12 cellular contexts compared by ENCODE assay signal in genomic region chr9:89470239-89470638, GRCh38. TPM values are rescaled to one million over a fixed set of nuclear protein-coding genes. Genes with fewer than 3 reads are reported as not detected.
DNase-seq lines count a peak whose midpoint lies in the region; ATAC-seq and TF ChIP-seq lines count a peak whose summit lies in the region.
"Had no signal": no experiment of that assay in that cellular context is flagged by ENCODE, and none has a peak within 500 bp of the region (broad histone marks: within the 10 kb centered on the region; RNA-seq: fewer than 3 reads in every experiment).

No MANE protein-coding gene starts in this region.

- ATAC-seq in central memory CD8-positive, alpha-beta T cell (replicated peaks; ENCODE audit: extremely low read depth, poor library complexity, severe bottlenecking), result no peak
- ATAC-seq: sciatic nerve had no signal

- no peaks in the 10 kb centered on the region for H3K27me3 ChIP-seq in BLaER1
- no peaks in the 10 kb centered on the region for H3K27me3 ChIP-seq in CD4-positive, alpha-beta memory T cell (ENCODE audit: insufficient read depth, low read length)

- no peaks in the 10 kb centered on the region for H3K9me3 ChIP-seq in BLaER1
- H3K9me3 ChIP-seq in CD4-positive, alpha-beta memory T cell (ENCODE audit: control insufficient read depth in 1 of 2, low read length in 2 of 2), result no peaks in the 10 kb centered on the region

- DNase-seq in CD4-positive, alpha-beta memory T cell, result peak in 1 of 5 donors; percentile 45
- DNase-seq in NCI-H748 treated with DMSO at 0.1 percent for 48 hours (lab: John Stamatoyannopoulos, UW), result peak; percentile 7
- DNase-seq in central memory CD8-positive, alpha-beta T cell (ENCODE audit: low spot score in 2 of 2), result no peak
- DNase-seq in HEK293T (ENCODE audit: extremely low spot score), result no peak
- DNase-seq in EL, result no peak
- no peak for DNase-seq in endothelial cell (ENCODE audit: low spot score)
- DNase-seq: activated gamma-delta T cell, erythroblast, NCI-H526 treated with DMSO at 0.1 percent for 48 hours had no signal

- no peaks in the 10 kb centered on the region for H3K9me3 Mint-ChIP-seq in CD4-positive, alpha-beta memory T cell
- no peaks in the 10 kb centered on the region for H3K9me3 Mint-ChIP-seq in central memory CD8-positive, alpha-beta T cell
- H3K9me3 Mint-ChIP-seq in endothelial cell (ENCODE audit: unreplicated experiment), result no peaks in the 10 kb centered on the region

- peaks cover 75% of the 10 kb centered on the region for H3K36me3 ChIP-seq in BLaER1
- peaks cover 14% of the 10 kb centered on the region for H3K36me3 ChIP-seq in CD4-positive, alpha-beta memory T cell (ENCODE audit: insufficient read depth, low read length)

- POLR2A ChIA-PET in CD4-positive, alpha-beta memory T cell (lab: Charles Lee; ENCODE audit: partially characterized antibody), result interaction anchor here (1.0 to 26.8 kb wide), 24 partner anchors 4 to 152 kb away, joined by 3 to 609 read pairs (median 6); partner anchors contain the start of gene SECISBP2
- POLR2A ChIA-PET in HEK293T (lab: Yijun Ruan, JAX), result no interaction called here

- H3K4me3 ChIP-seq in BLaER1, result no peak overlapping the region
- H3K4me3 ChIP-seq in CD4-positive, alpha-beta memory T cell (ENCODE audit: low read length in 2 of 2), result peak overlapping the region; percentile 26 to 53

- H3K9ac ChIP-seq in BLaER1, result no peak overlapping the region

- intact Hi-C loops in CD4-positive, alpha-beta memory T cell (cut with micrococcal nuclease), result loop anchor here (2.0 kb wide), 1 partner anchor 13 kb away; no protein-coding TSS in a partner anchor

- H3K4me3 Mint-ChIP-seq in CD4-positive, alpha-beta memory T cell, result peak overlapping the region; percentile 78 to 93 (median 84)
- H3K4me3 Mint-ChIP-seq in central memory CD8-positive, alpha-beta T cell, result peak overlapping the region; percentile 74
- no peak overlapping the region for H3K4me3 Mint-ChIP-seq in endothelial cell (ENCODE audit: unreplicated experiment)

- H4K20me1 ChIP-seq in BLaER1, result peaks cover 100% of the 10 kb centered on the region

- no peak overlapping the region for H3K27ac ChIP-seq in BLaER1
- H3K27ac ChIP-seq in CD4-positive, alpha-beta memory T cell (ENCODE audit: low read depth, low read length), result peak overlapping the region; percentile 73
- H3K27ac ChIP-seq: VCaP had no signal

- no peak for TF ChIP-seq CTCF in endothelial cell (IDR thresholded peaks at IDR 0.05; ENCODE audit: unreplicated experiment)

- no peaks in the 10 kb centered on the region for H3K27me3 Mint-ChIP-seq in CD4-positive, alpha-beta memory T cell
- H3K27me3 Mint-ChIP-seq in central memory CD8-positive, alpha-beta T cell, result no peaks in the 10 kb centered on the region
- H3K27me3 Mint-ChIP-seq in endothelial cell (ENCODE audit: unreplicated experiment), result peaks cover 2% of the 10 kb centered on the region

- H3K4me1 ChIP-seq in BLaER1, result peaks cover 87% of the 10 kb centered on the region
- H3K4me1 ChIP-seq in CD4-positive, alpha-beta memory T cell (ENCODE audit: insufficient read depth, low read length), result peaks cover 98% of the 10 kb centered on the region

- H3K27ac Mint-ChIP-seq in CD4-positive, alpha-beta memory T cell, result peak overlapping the region; percentile 92 to 100 (median 96)
- peak overlapping the region; percentile 83 for H3K27ac Mint-ChIP-seq in central memory CD8-positive, alpha-beta T cell (ENCODE audit: low read depth)
- no peak overlapping the region for H3K27ac Mint-ChIP-seq in endothelial cell (ENCODE audit: unreplicated experiment)

- CTCF ChIA-PET in CD4-positive, alpha-beta memory T cell (lab: Charles Lee; ENCODE audit: partially characterized antibody), result interaction anchor here (0.7 to 4.1 kb wide), 13 partner anchors 8 to 79 kb away, joined by 3 to 27 read pairs (median 3); no protein-coding TSS in a partner anchor
- CTCF ChIA-PET in HEK293T (lab: Yijun Ruan, JAX), result no interaction called here

- H3K4me1 Mint-ChIP-seq in CD4-positive, alpha-beta memory T cell, result peaks cover 80 to 97% (median 89%) of the 10 kb centered on the region in 4 donors
- peaks cover 89% of the 10 kb centered on the region for H3K4me1 Mint-ChIP-seq in central memory CD8-positive, alpha-beta T cell
- peaks cover 3% of the 10 kb centered on the region for H3K4me1 Mint-ChIP-seq in endothelial cell (ENCODE audit: unreplicated experiment)

- H3K36me3 Mint-ChIP-seq in CD4-positive, alpha-beta memory T cell, result peaks cover 45 to 60% of the 10 kb centered on the region in 2 donors
- peaks cover 33% of the 10 kb centered on the region for H3K36me3 Mint-ChIP-seq in central memory CD8-positive, alpha-beta T cell (ENCODE audit: insufficient read depth)
- no peaks in the 10 kb centered on the region for H3K36me3 Mint-ChIP-seq in endothelial cell (ENCODE audit: low read depth, unreplicated experiment)

- peak overlapping the region; percentile 49 for H3K4me2 ChIP-seq in BLaER1

TF ChIP-seq in HEK293T, 16 proteins besides CTCF, POLR2A, EP300 and RAD21:
- no peak for TF ChIP-seq SUZ12 (IDR thresholded peaks at IDR 0.05)
- no peak for TF ChIP-seq ARNT (IDR thresholded peaks at IDR 0.05)
- no peak for TF ChIP-seq NFRKB (IDR thresholded peaks at IDR 0.05)
- no peak for TF ChIP-seq TARDBP (IDR thresholded peaks at IDR 0.05)
- no peak for TF ChIP-seq PKNOX1 (IDR thresholded peaks at IDR 0.05)
- TF ChIP-seq LEF1 (IDR thresholded peaks at IDR 0.05; ENCODE audit: borderline replicate concordance), result no peak
- TF ChIP-seq L3MBTL2 (conservative IDR thresholded peaks at IDR 0.05), result no peak
- TF ChIP-seq FOXA1 (IDR thresholded peaks at IDR 0.05), result no peak
- TF ChIP-seq FOXM1 (IDR thresholded peaks at IDR 0.05; ENCODE audit: borderline replicate concordance), result no peak
- no peak for TF ChIP-seq SP1 (IDR thresholded peaks at IDR 0.05)
- TF ChIP-seq ELF4 (IDR thresholded peaks at IDR 0.05), result no peak
- TF ChIP-seq CTBP1 (IDR thresholded peaks at IDR 0.05; ENCODE audit: borderline replicate concordance), result no peak
- TF ChIP-seq HDGF (IDR thresholded peaks at IDR 0.05; ENCODE audit: borderline replicate concordance), result no peak

RNA-seq across cellular contexts. Expression of gene SEMA4D, which starts 27.7 kb away (rescaled TPM):
- 100 to 1,000 TPM; 393 to 410 TPM for total RNA-seq in CD4-positive, alpha-beta memory T cell
- 100 to 1,000 TPM in 1 of 2 donors, 10 to 100 TPM in 1; 49.5 to 166 TPM for polyA plus RNA-seq in CD4-positive, alpha-beta memory T cell
- 14.8 TPM for total RNA-seq in endothelial cell (ENCODE audit: unreplicated experiment)

Comparison
In these comparisons a context has a peak if more than half of its experiments do, and no peak if none do; other contexts are left out.
1. RNA of gene SEMA4D, which starts 27.7 kb away (total RNA-seq): 393 to 410 TPM in CD4-positive, alpha-beta memory T cell; 14.8 TPM in endothelial cell (single experiment); every median in the first group is over 10 times any median in the second.